ENCODE assay signal across 8 cellular contexts in the genomic region with DNA sequence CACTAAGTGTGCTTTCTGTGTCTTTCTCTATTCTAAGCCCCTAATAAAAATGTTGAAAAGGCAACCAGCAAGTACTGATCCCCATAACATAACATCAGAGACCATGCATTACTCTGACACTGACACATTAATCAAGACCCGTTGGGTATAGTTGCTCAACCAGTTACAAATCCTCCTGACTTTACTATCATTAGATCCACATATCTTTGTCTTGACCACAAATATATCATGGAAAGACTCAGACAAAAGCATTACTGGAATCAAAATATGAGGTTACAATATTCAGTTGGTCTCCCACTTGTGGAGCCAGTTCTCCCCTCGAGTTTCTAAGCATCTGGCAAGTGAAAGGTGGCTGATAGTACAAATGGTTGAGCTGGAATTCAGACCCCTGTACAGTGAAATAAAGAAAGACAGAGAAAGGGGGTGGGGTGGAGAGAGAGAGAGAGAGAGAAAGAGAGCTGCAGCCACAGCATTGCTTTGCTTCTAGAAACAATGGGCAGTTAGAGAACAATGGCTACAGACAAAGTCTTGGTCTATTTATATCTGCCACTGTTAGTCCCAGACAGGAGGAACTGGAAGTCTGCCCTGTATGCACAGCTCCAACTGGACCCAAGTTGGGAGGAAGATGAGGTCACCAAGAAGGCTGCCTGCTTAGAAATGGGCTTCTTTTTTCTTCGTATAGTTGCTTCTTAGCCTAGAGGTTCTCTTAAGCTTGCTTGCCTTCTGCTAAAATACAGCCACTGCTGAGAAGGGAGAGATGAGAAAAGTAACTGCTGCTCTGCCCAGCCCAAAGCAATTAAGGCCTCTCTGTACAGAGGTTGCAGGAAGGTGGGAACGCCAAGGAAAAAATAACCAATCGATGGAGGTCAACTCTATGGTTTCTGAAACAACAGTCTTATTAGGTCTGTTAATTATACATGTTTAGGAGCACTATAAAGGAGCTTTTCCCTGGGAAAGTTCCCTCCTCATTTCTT.
A peak's percentile ranks its signal among the peaks of the same experiment; 100 is the strongest.
DNase-seq lines count a peak whose midpoint lies in the region; ATAC-seq and TF ChIP-seq lines count a peak whose summit lies in the region.

No MANE protein-coding gene starts in this region.

- H3K9me3 Mint-ChIP-seq in Calu3 (ENCODE audit: low read depth, unreplicated experiment) (no peaks in the 10 kb centered on the region), osteocyte (ENCODE audit: unreplicated experiment) (no peaks in the 10 kb centered on the region)

- H3K27me3 ChIP-seq in Peyer's patch = no peaks in the 10 kb centered on the region

- H3K27me3 Mint-ChIP-seq in Calu3 (ENCODE audit: unreplicated experiment) (no peaks in the 10 kb centered on the region), osteocyte (ENCODE audit: unreplicated experiment) (no peaks in the 10 kb centered on the region)

- in situ Hi-C loops in G401 (cut with HindIII; ENCODE audit: low sequenced_read_pairs) = no loop called here

- H3K36me3 Mint-ChIP-seq in Calu3 (ENCODE audit: insufficient read depth, unreplicated experiment) (peaks cover 13% of the 10 kb centered on the region), osteocyte (ENCODE audit: unreplicated experiment) (peaks cover 10% of the 10 kb centered on the region)

- no TSS peak for BruUV-seq in Calu3 (replicated peaks; lab: Mats Ljungman, UMichigan)

- H3K27ac Mint-ChIP-seq in Calu3 (ENCODE audit: unreplicated experiment) = peak overlapping the region; percentile 82
- peak overlapping the region; percentile 92 for H3K27ac Mint-ChIP-seq in osteocyte (ENCODE audit: unreplicated experiment)

- H3K4me1 Mint-ChIP-seq in Calu3 (ENCODE audit: low read depth, unreplicated experiment) (peaks cover 90% of the 10 kb centered on the region), osteocyte (ENCODE audit: unreplicated experiment) (peaks cover 95% of the 10 kb centered on the region)

- ATAC-seq in HG03095 (IDR thresholded peaks at IDR 0.05; ENCODE audit: unreplicated experiment) = no peak
- no peak for ATAC-seq in GM21825 (IDR thresholded peaks at IDR 0.05; ENCODE audit: unreplicated experiment)

- intact Hi-C loops in Calu3 (cut with micrococcal nuclease; ENCODE audit: unreplicated experiment) = loop anchor here (5.0 kb wide), 1 partner anchor 35 kb away; no protein-coding TSS in a partner anchor

- TF ChIP-seq CTCF in Calu3 (IDR thresholded peaks at IDR 0.05; ENCODE audit: unreplicated experiment) (no peak), Peyer's patch (IDR thresholded peaks at IDR 0.05) (no peak), osteocyte (IDR thresholded peaks at IDR 0.05) (no peak)

- H3K4me3 ChIP-seq in Peyer's patch = peak overlapping the region in 1 of 4 donors; percentile 2

- peak overlapping the region; percentile 31 to 98 (median 66) for H3K27ac ChIP-seq in Peyer's patch

- DNase-seq in Calu3 (no peak), Peyer's patch (no peak), fibroblast of gingiva (ENCODE audit: low read depth) (peak; percentile 71), osteocyte (ENCODE audit: extremely low spot score, unreplicated experiment) (no peak), NCI-H1417 (lab: John Stamatoyannopoulos, UW) (no peak), G401 (ENCODE audit: low spot score) (no peak)

- CTCF ChIA-PET in Calu3 (lab: Charles Lee) = no interaction called here

- TF ChIP-seq POLR2A in Peyer's patch (IDR thresholded peaks at IDR 0.05) = no peak

- no peaks in the 10 kb centered on the region for H3K36me3 ChIP-seq in Peyer's patch

- H3K4me3 Mint-ChIP-seq in Calu3 (ENCODE audit: low read depth, unreplicated experiment) = peak overlapping the region; percentile 18
- H3K4me3 Mint-ChIP-seq in osteocyte (ENCODE audit: unreplicated experiment) = peak overlapping the region; percentile 29

- H3K9me3 ChIP-seq in Peyer's patch = no peaks in the 10 kb centered on the region

- peaks cover 0 to 53% (median 33%) of the 10 kb centered on the region in 4 donors for H3K4me1 ChIP-seq in Peyer's patch
